Comparison of ENCODE assay signal across 13 cellular contexts in genomic region chr3:189853906-189854305, GRCh38.
DNase-seq lines count a peak whose midpoint lies in the region; ATAC-seq and TF ChIP-seq lines count a peak whose summit lies in the region.
"Had no signal": no experiment of that assay in that cellular context is flagged by ENCODE, and none has a peak within 500 bp of the region (broad histone marks: within the 10 kb centered on the region; RNA-seq: fewer than 3 reads in every experiment).

No MANE protein-coding gene starts in this region.

- H3K27ac ChIP-seq in IMR-90 (ENCODE audit: insufficient read depth, low read length) (no peak overlapping the region), RWPE1 (peak overlapping the region; percentile 50), foreskin keratinocyte (no peak overlapping the region)

- BruUV-seq in IMR-90 (replicated peaks; lab: Mats Ljungman, UMichigan), result no TSS peak

- TF ChIP-seq CTCF in IMR-90 (conservative IDR thresholded peaks at IDR 0.05; ENCODE audit: low read depth, low read length) (no peak), RWPE1 (conservative IDR thresholded peaks at IDR 0.05; ENCODE audit: low read depth) (no peak), foreskin keratinocyte (conservative IDR thresholded peaks at IDR 0.05) (no peak)

- H3K56ac ChIP-seq in IMR-90 (ENCODE audit: extremely low read depth, insufficient read depth, low read length), result no peak overlapping the region

- H2BK15ac ChIP-seq in IMR-90 (ENCODE audit: low read depth, low read length), result no peak overlapping the region

- H3K79me1 ChIP-seq in IMR-90 (ENCODE audit: low read depth in 1 of 2, low read length in 2 of 2), result no peaks in the 10 kb centered on the region

- intact Hi-C loops in IMR-90 (cut with micrococcal nuclease), result no loop called here

- dilution Hi-C loops in IMR-90 (cut with HindIII; ENCODE audit: low sequenced_read_pairs, unreplicated experiment), result no loop called here

- H4K5ac ChIP-seq in IMR-90 (ENCODE audit: low read depth, low read length), result no peak overlapping the region

- POLR2A ChIA-PET in IMR-90 (lab: Charles Lee; ENCODE audit: unreplicated experiment) (no interaction called here), RWPE1 (lab: Yijun Ruan, JAX; ENCODE audit: low non-redundant PET) (no interaction called here)

- no CpG with 5 or more reads among the region's 3 CpGs for WGBS in IMR-90 (ENCODE audit: extremely low coverage in 2 of 2, insufficient read length in 1 of 2), 2 experiments

- H3K27me3 ChIP-seq in IMR-90 (ENCODE audit: control insufficient read depth, insufficient read depth, low read length), result no peaks in the 10 kb centered on the region
- H3K27me3 ChIP-seq in foreskin keratinocyte, result no peaks in the 10 kb centered on the region

- no peak overlapping the region for H2AK9ac ChIP-seq in IMR-90 (replicated peaks; ENCODE audit: low read depth, low read length, poor library complexity)

- no peak for TF ChIP-seq POLR2A in IMR-90 (IDR thresholded peaks at IDR 0.05; ENCODE audit: low read depth, low read length)

- H3K9me3 ChIP-seq in IMR-90 (ENCODE audit: control insufficient read depth, insufficient read depth, low read length), result no peaks in the 10 kb centered on the region

- TF ChIP-seq RAD21 in IMR-90 (IDR thresholded peaks at IDR 0.05; ENCODE audit: low read length), result no peak

- no peak overlapping the region for H3K9ac ChIP-seq in IMR-90 (ENCODE audit: low read depth, low read length)

- no peak overlapping the region for H4K91ac ChIP-seq in IMR-90 (ENCODE audit: insufficient read depth, low read depth, low read length)

- no peak overlapping the region for H3K4me2 ChIP-seq in IMR-90 (ENCODE audit: low read depth, low read length)
- H3K4me2 ChIP-seq: GM23338 had no signal

- H3K36me3 ChIP-seq in IMR-90 (ENCODE audit: control insufficient read depth, insufficient read depth, low read length), result no peaks in the 10 kb centered on the region

- H3K18ac ChIP-seq in IMR-90 (ENCODE audit: low read depth, low read length), result no peak overlapping the region

- no peak overlapping the region for H3K14ac ChIP-seq in IMR-90 (replicated peaks; ENCODE audit: low read depth, low read length)

- in situ Hi-C loops in IMR-90 (cut with MboI; ENCODE audit: low sequenced_read_pairs), result no loop called here

- H2AK5ac ChIP-seq in IMR-90 (ENCODE audit: low read depth, low read length), result no peak overlapping the region

- H2BK5ac ChIP-seq in IMR-90 (ENCODE audit: low read depth, low read length, poor library complexity, severe bottlenecking), result no peak overlapping the region

- ATAC-seq in IMR-90 (ENCODE audit: low read depth) (no peak), esophagus mucosa (peak; percentile 26), GM18868 (IDR thresholded peaks at IDR 0.05; ENCODE audit: unreplicated experiment) (no peak), foreskin keratinocyte (no peak), HG03135 (IDR thresholded peaks at IDR 0.05; ENCODE audit: unreplicated experiment) (no peak)
- ATAC-seq: GM23338 had no signal

- CTCF ChIA-PET in IMR-90 (lab: Yijun Ruan, JAX), result no interaction called here
- CTCF ChIA-PET in RWPE1 (lab: Yijun Ruan, JAX), result no interaction called here

- H3K4me3 ChIP-seq in IMR-90 (ENCODE audit: insufficient read depth, low read depth, low read length), result no peak overlapping the region
- H3K4me3 ChIP-seq: GM23338 had no signal

- H3K4me1 ChIP-seq in IMR-90 (ENCODE audit: control insufficient read depth, insufficient read depth, low read length) (no peaks in the 10 kb centered on the region), foreskin keratinocyte (no peaks in the 10 kb centered on the region)

- no peak overlapping the region for H4K8ac ChIP-seq in IMR-90 (ENCODE audit: low read depth in 2 of 2, low read length in 2 of 2)

- DNase-seq in IMR-90 (no peak), RWPE1 (ENCODE audit: low spot score) (no peak), renal cortical epithelial cell (ENCODE audit: low read depth) (peak; percentile 10), foreskin keratinocyte (no peak)
- DNase-seq: C1 segment of cervical spinal cord; Calu3; CD4-positive, alpha-beta T cell; DMS 273 treated with DMSO at 0.1 percent for 48 hours; H9 had no signal

- H3K9me1 ChIP-seq in IMR-90 (ENCODE audit: insufficient read depth, low read length), result no peaks in the 10 kb centered on the region

- H3K4ac ChIP-seq in IMR-90 (ENCODE audit: low read depth, low read length), result no peak overlapping the region

- H3K23ac ChIP-seq in IMR-90 (ENCODE audit: low read depth, low read length), result no peak overlapping the region

- H2AFZ ChIP-seq in IMR-90 (replicated peaks; ENCODE audit: low read length, poor library complexity), result no peak overlapping the region
- H2AFZ ChIP-seq: GM23338 had no signal

- H4K20me1 ChIP-seq in IMR-90 (ENCODE audit: insufficient read depth, low read length), result no peaks in the 10 kb centered on the region

- no peak overlapping the region for H2BK20ac ChIP-seq in IMR-90 (ENCODE audit: low read depth, low read length)

- no peak overlapping the region for H2BK120ac ChIP-seq in IMR-90 (ENCODE audit: low read depth, low read length)

TF ChIP-seq in IMR-90, 13 proteins besides CTCF, POLR2A, EP300 and RAD21:
- peak; percentile 64 for TF ChIP-seq CEBPB (IDR thresholded peaks at IDR 0.05; ENCODE audit: low read depth, low read length)
- no peak for TF ChIP-seq RCOR1 (IDR thresholded peaks at IDR 0.05; ENCODE audit: insufficient replicate concordance, low read length)
